Comparison of ENCODE assay signal across 15 cellular contexts in the genomic region with DNA sequence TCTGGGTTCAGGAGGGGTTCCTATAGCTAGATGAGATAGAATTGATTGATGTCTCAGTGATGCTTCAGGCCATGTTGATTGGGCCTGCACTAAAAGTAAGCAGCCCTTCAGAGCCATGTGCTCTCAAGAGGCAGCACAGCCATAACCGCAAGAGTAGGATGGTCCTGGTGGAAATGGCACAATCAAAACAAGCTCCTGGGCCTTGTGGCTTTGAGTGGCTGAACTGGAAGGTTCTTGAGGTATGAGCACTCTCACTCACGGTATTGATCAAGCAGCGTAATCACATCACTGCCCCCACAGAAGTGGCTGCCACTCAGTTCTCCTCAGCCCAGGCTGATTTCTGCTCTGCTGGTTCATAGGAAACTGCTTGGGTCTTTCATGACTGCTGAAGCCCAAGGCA.
DNase-seq lines count a peak whose midpoint lies in the region; ATAC-seq and TF ChIP-seq lines count a peak whose summit lies in the region.
"Had no signal": no experiment of that assay in that cellular context is flagged by ENCODE, and none has a peak within 500 bp of the region (broad histone marks: within the 10 kb centered on the region; RNA-seq: fewer than 3 reads in every experiment).

No MANE protein-coding gene starts in this region.

- H3K36me3 ChIP-seq in adrenal gland (replicated peaks in 1 of 2) (no peaks in the 10 kb centered on the region), sigmoid colon (peaks cover 0 to 6% (median 0%) of the 10 kb centered on the region in 4 donors), transverse colon (no peaks in the 10 kb centered on the region), right lobe of liver (no peaks in the 10 kb centered on the region)

- H3K9me3 ChIP-seq in adrenal gland (replicated peaks in 1 of 3) (no peaks in the 10 kb centered on the region), sigmoid colon (no peaks in the 10 kb centered on the region), transverse colon (no peaks in the 10 kb centered on the region), right lobe of liver (no peaks in the 10 kb centered on the region)

- H3K4me3 Mint-ChIP-seq in HFFc6, result no peak overlapping the region
- H3K4me3 Mint-ChIP-seq in activated CD4-positive, alpha-beta memory T cell treated with anti-CD3 and anti-CD28 coated beads for 36 hours, result no peak overlapping the region
- H3K4me3 Mint-ChIP-seq: B cell; CD4-positive, alpha-beta T cell; GM23338 had no signal

- in situ Hi-C loops in transverse colon (cut with MboI; ENCODE audit: low pct_ligation_motif_present in 1 of 4, low pct_unique_long_range_greater_than_20kb in 1 of 4, low sequenced_read_pairs in 3 of 4), result no loop called here

- TF ChIP-seq CTCF in HFFc6 (IDR thresholded peaks at IDR 0.05) (no peak), adrenal gland (IDR thresholded peaks at IDR 0.05) (no peak), sigmoid colon (IDR thresholded peaks at IDR 0.05) (no peak), transverse colon (IDR thresholded peaks at IDR 0.05) (no peak), right lobe of liver (IDR thresholded peaks at IDR 0.05) (no peak)

- peaks cover 5% of the 10 kb centered on the region for H3K27me3 Mint-ChIP-seq in HFFc6 (ENCODE audit: insufficient read depth)
- H3K27me3 Mint-ChIP-seq in activated CD4-positive, alpha-beta memory T cell treated with anti-CD3 and anti-CD28 coated beads for 36 hours, result no peaks in the 10 kb centered on the region
- H3K27me3 Mint-ChIP-seq: B cell; CD4-positive, alpha-beta T cell had no signal

- intact Hi-C loops in adrenal gland (cut with DNase I), result no loop called here
- intact Hi-C loops in sigmoid colon (cut with DNase I), result no loop called here
- intact Hi-C loops in transverse colon (cut with DNase I; ENCODE audit: low total_unique reads), result no loop called here
- intact Hi-C loops in activated CD4-positive, alpha-beta memory T cell treated with anti-CD3 and anti-CD28 coated beads for 36 hours (cut with micrococcal nuclease), result no loop called here
- intact Hi-C loops in right lobe of liver (cut with DNase I), result no loop called here

- H3K27ac Mint-ChIP-seq in HFFc6, result peak overlapping the region; percentile 87; the same call in 1 of the 2 replicates
- no peak overlapping the region for H3K27ac Mint-ChIP-seq in activated CD4-positive, alpha-beta memory T cell treated with anti-CD3 and anti-CD28 coated beads for 36 hours
- H3K27ac Mint-ChIP-seq: B cell; CD4-positive, alpha-beta T cell; GM23338 had no signal

- DNase-seq in HFFc6 (no peak), adrenal gland (no peak), sigmoid colon (no peak), transverse colon (no peak), NCI-H226 (no peak), right lobe of liver (no peak)
- no peak for DNase-seq in activated CD4-positive, alpha-beta memory T cell treated with anti-CD3 and anti-CD28 coated beads for 36 hours
- DNase-seq: C1 segment of cervical spinal cord; Calu3; CD4-positive, alpha-beta T cell; DMS 273 treated with DMSO at 0.1 percent for 48 hours; EL; H7 had no signal

- WGBS in adrenal gland, 4 donors, result 80 to 100% (median 96%) methylated on average over 3 of the region's 3 CpGs
- 79 to 85% methylated on average over 3 of the region's 3 CpGs for WGBS in sigmoid colon, 2 donors
- WGBS in transverse colon (ENCODE audit: low coverage in 1 of 2), 2 donors, result 88% methylated on average over 3 of the region's 3 CpGs; no CpG with 5 or more reads in 1 of the 2 donors
- WGBS in right lobe of liver (ENCODE audit: insufficient coverage, low coverage, low lambda C conversion rate, missing lambda C conversion rate), result no CpG with 5 or more reads among the region's 3 CpGs

- H3K27ac ChIP-seq in adrenal gland (peak overlapping the region in 3 of 5 donors; percentile 77 to 89 (median 86)), sigmoid colon (peak overlapping the region in 3 of 4 donors; percentile 74 to 82 (median 79)), transverse colon (peak overlapping the region; percentile 69 to 83 (median 76)), right lobe of liver (no peak overlapping the region)

- POLR2A ChIA-PET in activated CD4-positive, alpha-beta memory T cell treated with anti-CD3 and anti-CD28 coated beads for 36 hours (lab: Charles Lee), result no interaction called here

- TF ChIP-seq EP300 in sigmoid colon (IDR thresholded peaks at IDR 0.05) (no peak), transverse colon (IDR thresholded peaks at IDR 0.05; ENCODE audit: low read depth) (no peak)

- no peaks in the 10 kb centered on the region for H3K9me3 Mint-ChIP-seq in HFFc6
- H3K9me3 Mint-ChIP-seq in activated CD4-positive, alpha-beta memory T cell treated with anti-CD3 and anti-CD28 coated beads for 36 hours, result no peaks in the 10 kb centered on the region
- H3K9me3 Mint-ChIP-seq: CD4-positive, alpha-beta T cell; GM23338 had no signal

- CTCF ChIA-PET in activated CD4-positive, alpha-beta memory T cell treated with anti-CD3 and anti-CD28 coated beads for 36 hours (lab: Charles Lee), result no interaction called here

- no peaks in the 10 kb centered on the region for H3K27me3 ChIP-seq in adrenal gland
- H3K27me3 ChIP-seq in sigmoid colon, result no peaks in the 10 kb centered on the region
- no peaks in the 10 kb centered on the region for H3K27me3 ChIP-seq in transverse colon
- no peaks in the 10 kb centered on the region for H3K27me3 ChIP-seq in right lobe of liver

- peaks cover 78% of the 10 kb centered on the region for H3K4me1 Mint-ChIP-seq in HFFc6 (ENCODE audit: low read depth)
- no peaks in the 10 kb centered on the region for H3K4me1 Mint-ChIP-seq in activated CD4-positive, alpha-beta memory T cell treated with anti-CD3 and anti-CD28 coated beads for 36 hours (ENCODE audit: low read depth)
- H3K4me1 Mint-ChIP-seq: B cell, GM23338 had no signal

- ATAC-seq in right lobe of liver, result no peak
- ATAC-seq: GM23338 had no signal

- H3K4me3 ChIP-seq in adrenal gland, result no peak overlapping the region
- no peak overlapping the region for H3K4me3 ChIP-seq in sigmoid colon
- no peak overlapping the region for H3K4me3 ChIP-seq in transverse colon
- no peak overlapping the region for H3K4me3 ChIP-seq in right lobe of liver
- H3K4me3 ChIP-seq: GM23338 had no signal

- H3K4me1 ChIP-seq in adrenal gland (replicated peaks in 1 of 2) (peaks cover 47 to 51% of the 10 kb centered on the region in 2 donors), sigmoid colon (peaks cover 0 to 100% (median 91%) of the 10 kb centered on the region in 4 donors), transverse colon (peaks cover 13 to 29% (median 22%) of the 10 kb centered on the region in 4 donors), right lobe of liver (peaks cover 0 to 16% (median 0%) of the 10 kb centered on the region in 4 donors)

- TF ChIP-seq POLR2A in adrenal gland (IDR thresholded peaks at IDR 0.05), result no peak
- TF ChIP-seq POLR2A in sigmoid colon (IDR thresholded peaks at IDR 0.05), result no peak
- no peak for TF ChIP-seq POLR2A in transverse colon (IDR thresholded peaks at IDR 0.05)
- TF ChIP-seq POLR2A in right lobe of liver (IDR thresholded peaks at IDR 0.05), result no peak

- H3K36me3 Mint-ChIP-seq in HFFc6 (ENCODE audit: low read depth), result peaks cover 46% of the 10 kb centered on the region
- no peaks in the 10 kb centered on the region for H3K36me3 Mint-ChIP-seq in activated CD4-positive, alpha-beta memory T cell treated with anti-CD3 and anti-CD28 coated beads for 36 hours

Comparison
In these comparisons a context has a peak if more than half of its experiments do, and no peak if none do; other contexts are left out.
1. H3K27ac ChIP-seq: peak in adrenal gland (3 of 5), sigmoid colon (3 of 4) and transverse colon (4 of 4); none in right lobe of liver (0 of 3).